ENCODE assay signal across 12 cellular contexts in genomic region chr3:187014417-187014864, GRCh38.
DNase-seq lines count a peak whose midpoint lies in the region; ATAC-seq, FAIRE-seq and TF ChIP-seq lines count a peak whose summit lies in the region.
"Had no signal": no experiment of that assay in that cellular context is flagged by ENCODE, and none has a peak within 500 bp of the region (broad histone marks: within the 10 kb centered on the region; RNA-seq: fewer than 3 reads in every experiment).

No MANE protein-coding gene starts in this region.

- TF ChIP-seq POLR2A in breast epithelium (IDR thresholded peaks at IDR 0.05), result no peak

- H3K36me3 ChIP-seq in breast epithelium, result no peaks in the 10 kb centered on the region
- no peaks in the 10 kb centered on the region for H3K36me3 ChIP-seq in lower lobe of right lung
- H3K36me3 ChIP-seq: vagina had no signal

- CTCF ChIA-PET in MCF 10A (lab: Yijun Ruan, JAX), result interaction anchor here (1.8 kb wide), 1 partner anchor 164 kb away, joined by 4 read pairs; no protein-coding TSS in a partner anchor

- no peaks in the 10 kb centered on the region for H3K9me3 ChIP-seq in breast epithelium
- H3K9me3 ChIP-seq in lower lobe of right lung, result no peaks in the 10 kb centered on the region
- H3K9me3 ChIP-seq: vagina had no signal

- H3K27ac ChIP-seq in breast epithelium (no peak overlapping the region), lower lobe of right lung (no peak overlapping the region)
- H3K27ac ChIP-seq: vagina had no signal

- peaks cover 14% of the 10 kb centered on the region for H3K4me1 Mint-ChIP-seq in MCF 10A (ENCODE audit: insufficient read depth, unreplicated experiment)
- H3K4me1 Mint-ChIP-seq in activated naive CD8-positive, alpha-beta T cell treated with anti-CD3 and anti-CD28 coated beads, Interleukin-2, amount 10 ng/mL, durations not matched to agents 7 days and 5 days, result peaks cover 33% of the 10 kb centered on the region

- H3K27me3 Mint-ChIP-seq in MCF 10A (ENCODE audit: insufficient read depth, unreplicated experiment), result no peaks in the 10 kb centered on the region
- no peaks in the 10 kb centered on the region for H3K27me3 Mint-ChIP-seq in activated naive CD8-positive, alpha-beta T cell treated with anti-CD3 and anti-CD28 coated beads, Interleukin-2, amount 10 ng/mL, durations not matched to agents 7 days and 5 days

- TF ChIP-seq CTCF in MCF 10A (IDR thresholded peaks at IDR 0.05; ENCODE audit: unreplicated experiment) (no peak), breast epithelium (IDR thresholded peaks at IDR 0.05) (no peak), lower lobe of right lung (IDR thresholded peaks at IDR 0.05) (no peak)

- H3K27me3 ChIP-seq in breast epithelium, result no peaks in the 10 kb centered on the region
- no peaks in the 10 kb centered on the region for H3K27me3 ChIP-seq in lower lobe of right lung (ENCODE audit: low read depth)
- H3K27me3 ChIP-seq: vagina had no signal

- H3K27ac Mint-ChIP-seq in MCF 10A (ENCODE audit: low read depth, unreplicated experiment), result peak overlapping the region; percentile 84
- H3K27ac Mint-ChIP-seq in activated naive CD8-positive, alpha-beta T cell treated with anti-CD3 and anti-CD28 coated beads, Interleukin-2, amount 10 ng/mL, durations not matched to agents 7 days and 5 days, result peak overlapping the region; percentile 36

- H3K4me3 ChIP-seq in breast epithelium (no peak overlapping the region), lower lobe of right lung (no peak overlapping the region)
- H3K4me3 ChIP-seq: vagina had no signal

- H3K36me3 Mint-ChIP-seq in MCF 10A (ENCODE audit: insufficient read depth, unreplicated experiment), result no peaks in the 10 kb centered on the region
- H3K36me3 Mint-ChIP-seq in activated naive CD8-positive, alpha-beta T cell treated with anti-CD3 and anti-CD28 coated beads, Interleukin-2, amount 10 ng/mL, durations not matched to agents 7 days and 5 days, result peaks cover 33% of the 10 kb centered on the region

- no peak overlapping the region for H3K4me3 Mint-ChIP-seq in MCF 10A (ENCODE audit: unreplicated experiment)
- H3K4me3 Mint-ChIP-seq in activated naive CD8-positive, alpha-beta T cell treated with anti-CD3 and anti-CD28 coated beads, Interleukin-2, amount 10 ng/mL, durations not matched to agents 7 days and 5 days, result no peak overlapping the region

- H3K9me3 Mint-ChIP-seq in MCF 10A (ENCODE audit: unreplicated experiment), result no peaks in the 10 kb centered on the region
- H3K9me3 Mint-ChIP-seq in activated naive CD8-positive, alpha-beta T cell treated with anti-CD3 and anti-CD28 coated beads, Interleukin-2, amount 10 ng/mL, durations not matched to agents 7 days and 5 days, result no peaks in the 10 kb centered on the region

- no peak for ATAC-seq in activated naive CD8-positive, alpha-beta T cell treated with anti-CD3 and anti-CD28 coated beads, Interleukin-2, amount 10 ng/mL, durations not matched to agents 7 days and 5 days (ENCODE audit: low read depth)
- ATAC-seq in lower lobe of right lung, result peak; percentile 50 to 68

- FAIRE-seq in urothelium cell line (lab: Jason Lieb, UNC) (no peak), HTR-8/SVneo (lab: Jason Lieb, UNC) (no peak)

- intact Hi-C loops in MCF 10A (cut with micrococcal nuclease) (no loop called here), breast epithelium (cut with DNase I; ENCODE audit: low total_unique reads) (no loop called here), lower lobe of right lung (cut with DNase I) (no loop called here)

- peak; percentile 57 for DNase-seq in MCF 10A (ENCODE audit: unreplicated experiment)
- DNase-seq in breast epithelium (ENCODE audit: low spot score in 2 of 2), result no peak
- DNase-seq in activated naive CD8-positive, alpha-beta T cell treated with anti-CD3 and anti-CD28 coated beads, Interleukin-2, amount 10 ng/mL, durations not matched to agents 7 days and 5 days, result no peak
- no peak for DNase-seq in lower lobe of right lung
- DNase-seq in urothelium cell line (ENCODE audit: low spot score), result peak; percentile 25
- no peak for DNase-seq in ecto neural progenitor cell (ENCODE audit: low spot score)
- no peak for DNase-seq in NCI-H2107 (lab: John Stamatoyannopoulos, UW)
- no peak for DNase-seq in HTR-8/SVneo (ENCODE audit: insufficient read length, low spot score)
- DNase-seq: H7, Kasumi-1, NCI-H226 had no signal

- POLR2A ChIA-PET in MCF 10A (lab: Yijun Ruan, JAX), result interaction anchor here (0.7 to 1.1 kb wide), 2 partner anchors 48 to 97 kb away, joined by 4 to 7 read pairs; no protein-coding TSS in a partner anchor
- POLR2A ChIA-PET in activated naive CD8-positive, alpha-beta T cell treated with anti-CD3 and anti-CD28 coated beads, Interleukin-2, amount 10 ng/mL, durations not matched to agents 7 days and 5 days (lab: Charles Lee), result no interaction called here

- H3K4me1 ChIP-seq in breast epithelium (no peaks in the 10 kb centered on the region), lower lobe of right lung (peaks cover 61% of the 10 kb centered on the region)
- H3K4me1 ChIP-seq: vagina had no signal

- BruUV-seq in MCF 10A (replicated peaks; lab: Mats Ljungman, UMichigan), result no TSS peak

Comparison
In these comparisons a context has a peak if more than half of its experiments do, and no peak if none do; other contexts are left out.
1. DNase-seq: peak in MCF 10A (single experiment) and urothelium cell line (single experiment); none in breast epithelium (0 of 2), activated naive CD8-positive, alpha-beta T cell treated with anti-CD3 and anti-CD28 coated beads, Interleukin-2, amount 10 ng/mL, durations not matched to agents 7 days and 5 days (single experiment), lower lobe of right lung (single experiment), ecto neural progenitor cell (single experiment), NCI-H2107 (single experiment) and HTR-8/SVneo (single experiment).